In the genomic region with DNA sequence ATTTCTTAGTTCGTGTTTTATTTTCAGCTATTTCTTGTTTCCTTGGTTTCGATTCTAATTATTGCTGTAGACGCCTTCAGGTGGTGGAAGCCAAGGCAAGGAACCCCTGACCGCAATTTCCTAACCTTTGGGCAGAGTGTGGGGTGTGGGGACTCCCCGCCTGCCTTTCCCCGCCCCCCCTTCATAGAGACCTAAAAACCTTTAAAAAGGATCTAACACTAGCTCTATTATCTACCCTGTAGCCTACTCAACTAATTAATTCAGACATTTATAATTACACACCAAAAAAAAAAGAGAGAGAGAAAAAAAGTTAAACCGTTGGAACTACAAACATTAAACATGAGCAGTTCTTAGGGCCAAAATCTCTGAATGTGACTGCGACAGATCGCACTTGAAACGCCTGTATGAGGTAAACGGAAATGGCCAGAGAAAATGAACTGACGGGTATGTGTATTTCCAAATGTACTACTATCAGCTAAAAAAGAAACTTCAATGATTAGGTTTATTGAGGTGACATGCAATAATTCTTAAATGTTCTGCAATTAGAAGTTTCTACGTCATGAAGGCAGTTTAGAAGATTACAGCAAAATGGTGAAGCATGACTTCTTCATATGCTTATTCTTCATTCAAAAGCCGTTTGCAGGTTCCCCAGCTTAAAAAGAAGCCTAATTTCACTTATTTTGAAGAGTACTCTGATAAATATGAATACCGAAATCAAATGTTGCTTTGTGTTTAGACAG, we compare ENCODE assay signal across 1 cellular context.
A peak's percentile ranks its signal among the peaks of the same experiment; 100 is the strongest.
TF ChIP-seq lines count a peak whose summit lies in the region.

No MANE protein-coding gene starts in this region.

TF ChIP-seq in K562, 482 proteins besides CTCF, POLR2A, EP300 and RAD21 (continued from another document and continues in another):
- TF ChIP-seq, protein P1, sequence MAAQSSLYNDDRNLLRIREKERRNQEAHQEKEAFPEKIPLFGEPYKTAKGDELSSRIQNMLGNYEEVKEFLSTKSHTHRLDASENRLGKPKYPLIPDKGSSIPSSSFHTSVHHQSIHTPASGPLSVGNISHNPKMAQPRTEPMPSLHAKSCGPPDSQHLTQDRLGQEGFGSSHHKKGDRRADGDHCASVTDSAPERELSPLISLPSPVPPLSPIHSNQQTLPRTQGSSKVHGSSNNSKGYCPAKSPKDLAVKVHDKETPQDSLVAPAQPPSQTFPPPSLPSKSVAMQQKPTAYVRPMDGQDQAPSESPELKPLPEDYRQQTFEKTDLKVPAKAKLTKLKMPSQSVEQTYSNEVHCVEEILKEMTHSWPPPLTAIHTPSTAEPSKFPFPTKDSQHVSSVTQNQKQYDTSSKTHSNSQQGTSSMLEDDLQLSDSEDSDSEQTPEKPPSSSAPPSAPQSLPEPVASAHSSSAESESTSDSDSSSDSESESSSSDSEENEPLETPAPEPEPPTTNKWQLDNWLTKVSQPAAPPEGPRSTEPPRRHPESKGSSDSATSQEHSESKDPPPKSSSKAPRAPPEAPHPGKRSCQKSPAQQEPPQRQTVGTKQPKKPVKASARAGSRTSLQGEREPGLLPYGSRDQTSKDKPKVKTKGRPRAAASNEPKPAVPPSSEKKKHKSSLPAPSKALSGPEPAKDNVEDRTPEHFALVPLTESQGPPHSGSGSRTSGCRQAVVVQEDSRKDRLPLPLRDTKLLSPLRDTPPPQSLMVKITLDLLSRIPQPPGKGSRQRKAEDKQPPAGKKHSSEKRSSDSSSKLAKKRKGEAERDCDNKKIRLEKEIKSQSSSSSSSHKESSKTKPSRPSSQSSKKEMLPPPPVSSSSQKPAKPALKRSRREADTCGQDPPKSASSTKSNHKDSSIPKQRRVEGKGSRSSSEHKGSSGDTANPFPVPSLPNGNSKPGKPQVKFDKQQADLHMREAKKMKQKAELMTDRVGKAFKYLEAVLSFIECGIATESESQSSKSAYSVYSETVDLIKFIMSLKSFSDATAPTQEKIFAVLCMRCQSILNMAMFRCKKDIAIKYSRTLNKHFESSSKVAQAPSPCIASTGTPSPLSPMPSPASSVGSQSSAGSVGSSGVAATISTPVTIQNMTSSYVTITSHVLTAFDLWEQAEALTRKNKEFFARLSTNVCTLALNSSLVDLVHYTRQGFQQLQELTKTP (IDR thresholded peaks at IDR 0.05; ENCODE audit: low read depth in 1 of 2, partially characterized antibody in 2 of 2) = peak in 1 of 2 experiments; percentile 31
- TF ChIP-seq L3MBTL2 (IDR thresholded peaks at IDR 0.05) = peak; percentile 8; the same call in 1 of the 2 replicates
- TF ChIP-seq SAFB (IDR thresholded peaks at IDR 0.05; ENCODE audit: borderline replicate concordance, low read depth, low read length) = no peak
- TF ChIP-seq, protein P2, sequence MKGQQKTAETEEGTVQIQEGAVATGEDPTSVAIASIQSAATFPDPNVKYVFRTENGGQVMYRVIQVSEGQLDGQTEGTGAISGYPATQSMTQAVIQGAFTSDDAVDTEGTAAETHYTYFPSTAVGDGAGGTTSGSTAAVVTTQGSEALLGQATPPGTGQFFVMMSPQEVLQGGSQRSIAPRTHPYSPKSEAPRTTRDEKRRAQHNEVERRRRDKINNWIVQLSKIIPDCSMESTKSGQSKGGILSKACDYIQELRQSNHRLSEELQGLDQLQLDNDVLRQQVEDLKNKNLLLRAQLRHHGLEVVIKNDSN (CRISPR knock-in tag; IDR thresholded peaks at IDR 0.05) = no peak
- no peak for TF ChIP-seq U2AF2 (optimal IDR thresholded peaks at IDR 0.05; ENCODE audit: low read depth, low read length)
- TF ChIP-seq, protein P3, sequence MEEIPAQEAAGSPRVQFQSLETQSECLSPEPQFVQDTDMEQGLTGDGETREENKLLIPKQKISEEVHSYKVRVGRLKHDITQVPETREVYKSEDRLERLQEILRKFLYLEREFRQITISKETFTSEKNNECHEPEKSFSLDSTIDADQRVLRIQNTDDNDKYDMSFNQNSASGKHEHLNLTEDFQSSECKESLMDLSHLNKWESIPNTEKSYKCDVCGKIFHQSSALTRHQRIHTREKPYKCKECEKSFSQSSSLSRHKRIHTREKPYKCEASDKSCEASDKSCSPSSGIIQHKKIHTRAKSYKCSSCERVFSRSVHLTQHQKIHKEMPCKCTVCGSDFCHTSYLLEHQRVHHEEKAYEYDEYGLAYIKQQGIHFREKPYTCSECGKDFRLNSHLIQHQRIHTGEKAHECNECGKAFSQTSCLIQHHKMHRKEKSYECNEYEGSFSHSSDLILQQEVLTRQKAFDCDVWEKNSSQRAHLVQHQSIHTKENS (CRISPR knock-in tag; IDR thresholded peaks at IDR 0.05) = no peak
- TF ChIP-seq, protein P4, sequence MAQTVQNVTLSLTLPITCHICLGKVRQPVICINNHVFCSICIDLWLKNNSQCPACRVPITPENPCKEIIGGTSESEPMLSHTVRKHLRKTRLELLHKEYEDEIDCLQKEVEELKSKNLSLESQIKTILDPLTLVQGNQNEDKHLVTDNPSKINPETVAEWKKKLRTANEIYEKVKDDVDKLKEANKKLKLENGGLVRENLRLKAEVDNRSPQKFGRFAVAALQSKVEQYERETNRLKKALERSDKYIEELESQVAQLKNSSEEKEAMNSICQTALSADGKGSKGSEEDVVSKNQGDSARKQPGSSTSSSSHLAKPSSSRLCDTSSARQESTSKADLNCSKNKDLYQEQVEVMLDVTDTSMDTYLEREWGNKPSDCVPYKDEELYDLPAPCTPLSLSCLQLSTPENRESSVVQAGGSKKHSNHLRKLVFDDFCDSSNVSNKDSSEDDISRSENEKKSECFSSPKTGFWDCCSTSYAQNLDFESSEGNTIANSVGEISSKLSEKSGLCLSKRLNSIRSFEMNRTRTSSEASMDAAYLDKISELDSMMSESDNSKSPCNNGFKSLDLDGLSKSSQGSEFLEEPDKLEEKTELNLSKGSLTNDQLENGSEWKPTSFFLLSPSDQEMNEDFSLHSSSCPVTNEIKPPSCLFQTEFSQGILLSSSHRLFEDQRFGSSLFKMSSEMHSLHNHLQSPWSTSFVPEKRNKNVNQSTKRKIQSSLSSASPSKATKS (CRISPR knock-in tag; IDR thresholded peaks at IDR 0.05) = no peak
- TF ChIP-seq, protein P5, sequence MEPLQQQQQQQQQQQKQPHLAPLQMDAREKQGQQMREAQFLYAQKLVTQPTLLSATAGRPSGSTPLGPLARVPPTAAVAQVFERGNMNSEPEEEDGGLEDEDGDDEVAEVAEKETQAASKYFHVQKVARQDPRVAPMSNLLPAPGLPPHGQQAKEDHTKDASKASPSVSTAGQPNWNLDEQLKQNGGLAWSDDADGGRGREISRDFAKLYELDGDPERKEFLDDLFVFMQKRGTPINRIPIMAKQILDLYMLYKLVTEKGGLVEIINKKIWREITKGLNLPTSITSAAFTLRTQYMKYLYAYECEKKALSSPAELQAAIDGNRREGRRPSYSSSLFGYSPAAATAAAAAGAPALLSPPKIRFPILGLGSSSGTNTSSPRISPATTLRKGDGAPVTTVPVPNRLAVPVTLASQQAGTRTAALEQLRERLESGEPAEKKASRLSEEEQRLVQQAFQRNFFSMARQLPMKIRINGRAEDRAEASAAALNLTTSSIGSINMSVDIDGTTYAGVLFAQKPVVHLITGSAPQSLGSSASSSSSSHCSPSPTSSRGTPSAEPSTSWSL (CRISPR knock-in tag; IDR thresholded peaks at IDR 0.05; ENCODE audit: borderline replicate concordance) = no peak
- no peak for TF ChIP-seq CC2D1A (IDR thresholded peaks at IDR 0.05)
- TF ChIP-seq LEF1 (IDR thresholded peaks at IDR 0.05) = peak; percentile 66
- no peak for TF ChIP-seq ILK (tag; IDR thresholded peaks at IDR 0.05; ENCODE audit: borderline replicate concordance, low read depth)
- 0 out of 2 replicates have a peak, but pooled peaks have one; percentile 51 for TF ChIP-seq MIER1 (IDR thresholded peaks at IDR 0.05; ENCODE audit: low read depth)
- TF ChIP-seq CBX2 (IDR thresholded peaks at IDR 0.05; ENCODE audit: insufficient read depth, low read length, poor library complexity, severe bottlenecking) = no peak
- TF ChIP-seq NEUROD1 (IDR thresholded peaks at IDR 0.05; ENCODE audit: borderline replicate concordance, low read depth, low read length, partially characterized antibody) = no peak
- TF ChIP-seq NFATC3 (IDR thresholded peaks at IDR 0.05) = peak; percentile 53; the same call in 1 of the 2 replicates
- TF ChIP-seq, protein P6, sequence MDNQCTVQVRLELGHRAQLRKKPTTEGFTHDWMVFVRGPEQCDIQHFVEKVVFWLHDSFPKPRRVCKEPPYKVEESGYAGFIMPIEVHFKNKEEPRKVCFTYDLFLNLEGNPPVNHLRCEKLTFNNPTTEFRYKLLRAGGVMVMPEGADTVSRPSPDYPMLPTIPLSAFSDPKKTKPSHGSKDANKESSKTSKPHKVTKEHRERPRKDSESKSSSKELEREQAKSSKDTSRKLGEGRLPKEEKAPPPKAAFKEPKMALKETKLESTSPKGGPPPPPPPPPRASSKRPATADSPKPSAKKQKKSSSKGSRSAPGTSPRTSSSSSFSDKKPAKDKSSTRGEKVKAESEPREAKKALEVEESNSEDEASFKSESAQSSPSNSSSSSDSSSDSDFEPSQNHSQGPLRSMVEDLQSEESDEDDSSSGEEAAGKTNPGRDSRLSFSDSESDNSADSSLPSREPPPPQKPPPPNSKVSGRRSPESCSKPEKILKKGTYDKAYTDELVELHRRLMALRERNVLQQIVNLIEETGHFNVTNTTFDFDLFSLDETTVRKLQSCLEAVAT (IDR thresholded peaks at IDR 0.05) = peak; percentile 31 to 32; a peak in 1 of 4 replicates
- TF ChIP-seq CHCHD3 (CRISPR knock-in tag; IDR thresholded peaks at IDR 0.05) = no peak
- TF ChIP-seq, protein P7, sequence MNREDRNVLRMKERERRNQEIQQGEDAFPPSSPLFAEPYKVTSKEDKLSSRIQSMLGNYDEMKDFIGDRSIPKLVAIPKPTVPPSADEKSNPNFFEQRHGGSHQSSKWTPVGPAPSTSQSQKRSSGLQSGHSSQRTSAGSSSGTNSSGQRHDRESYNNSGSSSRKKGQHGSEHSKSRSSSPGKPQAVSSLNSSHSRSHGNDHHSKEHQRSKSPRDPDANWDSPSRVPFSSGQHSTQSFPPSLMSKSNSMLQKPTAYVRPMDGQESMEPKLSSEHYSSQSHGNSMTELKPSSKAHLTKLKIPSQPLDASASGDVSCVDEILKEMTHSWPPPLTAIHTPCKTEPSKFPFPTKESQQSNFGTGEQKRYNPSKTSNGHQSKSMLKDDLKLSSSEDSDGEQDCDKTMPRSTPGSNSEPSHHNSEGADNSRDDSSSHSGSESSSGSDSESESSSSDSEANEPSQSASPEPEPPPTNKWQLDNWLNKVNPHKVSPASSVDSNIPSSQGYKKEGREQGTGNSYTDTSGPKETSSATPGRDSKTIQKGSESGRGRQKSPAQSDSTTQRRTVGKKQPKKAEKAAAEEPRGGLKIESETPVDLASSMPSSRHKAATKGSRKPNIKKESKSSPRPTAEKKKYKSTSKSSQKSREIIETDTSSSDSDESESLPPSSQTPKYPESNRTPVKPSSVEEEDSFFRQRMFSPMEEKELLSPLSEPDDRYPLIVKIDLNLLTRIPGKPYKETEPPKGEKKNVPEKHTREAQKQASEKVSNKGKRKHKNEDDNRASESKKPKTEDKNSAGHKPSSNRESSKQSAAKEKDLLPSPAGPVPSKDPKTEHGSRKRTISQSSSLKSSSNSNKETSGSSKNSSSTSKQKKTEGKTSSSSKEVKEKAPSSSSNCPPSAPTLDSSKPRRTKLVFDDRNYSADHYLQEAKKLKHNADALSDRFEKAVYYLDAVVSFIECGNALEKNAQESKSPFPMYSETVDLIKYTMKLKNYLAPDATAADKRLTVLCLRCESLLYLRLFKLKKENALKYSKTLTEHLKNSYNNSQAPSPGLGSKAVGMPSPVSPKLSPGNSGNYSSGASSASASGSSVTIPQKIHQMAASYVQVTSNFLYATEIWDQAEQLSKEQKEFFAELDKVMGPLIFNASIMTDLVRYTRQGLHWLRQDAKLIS (CRISPR knock-in tag; IDR thresholded peaks at IDR 0.05) = 0 out of 2 replicates have a peak, but pooled peaks have one; percentile 1
- TF ChIP-seq, protein P8, sequence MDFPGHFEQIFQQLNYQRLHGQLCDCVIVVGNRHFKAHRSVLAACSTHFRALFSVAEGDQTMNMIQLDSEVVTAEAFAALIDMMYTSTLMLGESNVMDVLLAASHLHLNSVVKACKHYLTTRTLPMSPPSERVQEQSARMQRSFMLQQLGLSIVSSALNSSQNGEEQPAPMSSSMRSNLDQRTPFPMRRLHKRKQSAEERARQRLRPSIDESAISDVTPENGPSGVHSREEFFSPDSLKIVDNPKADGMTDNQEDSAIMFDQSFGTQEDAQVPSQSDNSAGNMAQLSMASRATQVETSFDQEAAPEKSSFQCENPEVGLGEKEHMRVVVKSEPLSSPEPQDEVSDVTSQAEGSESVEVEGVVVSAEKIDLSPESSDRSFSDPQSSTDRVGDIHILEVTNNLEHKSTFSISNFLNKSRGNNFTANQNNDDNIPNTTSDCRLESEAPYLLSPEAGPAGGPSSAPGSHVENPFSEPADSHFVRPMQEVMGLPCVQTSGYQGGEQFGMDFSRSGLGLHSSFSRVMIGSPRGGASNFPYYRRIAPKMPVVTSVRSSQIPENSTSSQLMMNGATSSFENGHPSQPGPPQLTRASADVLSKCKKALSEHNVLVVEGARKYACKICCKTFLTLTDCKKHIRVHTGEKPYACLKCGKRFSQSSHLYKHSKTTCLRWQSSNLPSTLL (IDR thresholded peaks at IDR 0.05) = no peak
- no peak for TF ChIP-seq MYNN (IDR thresholded peaks at IDR 0.05)
- TF ChIP-seq MYNN (CRISPR knock-in tag; IDR thresholded peaks at IDR 0.05) = no peak
- TF ChIP-seq ZNF551 (CRISPR knock-in tag; IDR thresholded peaks at IDR 0.05) = no peak
- TF ChIP-seq NFXL1 (CRISPR knock-in tag; IDR thresholded peaks at IDR 0.05) = no peak
- TF ChIP-seq NR2C2 (CRISPR knock-in tag; IDR thresholded peaks at IDR 0.05) = no peak
- TF ChIP-seq NR2C2 (tag; IDR thresholded peaks at IDR 0.05) = peak; percentile 40
- TF ChIP-seq, protein P9, sequence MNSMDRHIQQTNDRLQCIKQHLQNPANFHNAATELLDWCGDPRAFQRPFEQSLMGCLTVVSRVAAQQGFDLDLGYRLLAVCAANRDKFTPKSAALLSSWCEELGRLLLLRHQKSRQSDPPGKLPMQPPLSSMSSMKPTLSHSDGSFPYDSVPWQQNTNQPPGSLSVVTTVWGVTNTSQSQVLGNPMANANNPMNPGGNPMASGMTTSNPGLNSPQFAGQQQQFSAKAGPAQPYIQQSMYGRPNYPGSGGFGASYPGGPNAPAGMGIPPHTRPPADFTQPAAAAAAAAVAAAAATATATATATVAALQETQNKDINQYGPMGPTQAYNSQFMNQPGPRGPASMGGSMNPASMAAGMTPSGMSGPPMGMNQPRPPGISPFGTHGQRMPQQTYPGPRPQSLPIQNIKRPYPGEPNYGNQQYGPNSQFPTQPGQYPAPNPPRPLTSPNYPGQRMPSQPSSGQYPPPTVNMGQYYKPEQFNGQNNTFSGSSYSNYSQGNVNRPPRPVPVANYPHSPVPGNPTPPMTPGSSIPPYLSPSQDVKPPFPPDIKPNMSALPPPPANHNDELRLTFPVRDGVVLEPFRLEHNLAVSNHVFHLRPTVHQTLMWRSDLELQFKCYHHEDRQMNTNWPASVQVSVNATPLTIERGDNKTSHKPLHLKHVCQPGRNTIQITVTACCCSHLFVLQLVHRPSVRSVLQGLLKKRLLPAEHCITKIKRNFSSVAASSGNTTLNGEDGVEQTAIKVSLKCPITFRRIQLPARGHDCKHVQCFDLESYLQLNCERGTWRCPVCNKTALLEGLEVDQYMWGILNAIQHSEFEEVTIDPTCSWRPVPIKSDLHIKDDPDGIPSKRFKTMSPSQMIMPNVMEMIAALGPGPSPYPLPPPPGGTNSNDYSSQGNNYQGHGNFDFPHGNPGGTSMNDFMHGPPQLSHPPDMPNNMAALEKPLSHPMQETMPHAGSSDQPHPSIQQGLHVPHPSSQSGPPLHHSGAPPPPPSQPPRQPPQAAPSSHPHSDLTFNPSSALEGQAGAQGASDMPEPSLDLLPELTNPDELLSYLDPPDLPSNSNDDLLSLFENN (IDR thresholded peaks at IDR 0.05; ENCODE audit: low read depth in 2 of 2, low read length in 2 of 2) = no peak
- no peak for TF ChIP-seq XRCC5 (IDR thresholded peaks at IDR 0.05; ENCODE audit: low read depth, low read length)
- TF ChIP-seq ZNF41 (CRISPR knock-in tag; conservative IDR thresholded peaks at IDR 0.05) = no peak
- TF ChIP-seq IRF2 (CRISPR knock-in tag; IDR thresholded peaks at IDR 0.05) = no peak
- no peak for TF ChIP-seq PHF21A (IDR thresholded peaks at IDR 0.05; ENCODE audit: borderline replicate concordance, low read depth)
- no peak for TF ChIP-seq CBFA2T3 (IDR thresholded peaks at IDR 0.05)
- TF ChIP-seq TCF3 (CRISPR knock-in tag; IDR thresholded peaks at IDR 0.05) = no peak
- TF ChIP-seq POLR2AphosphoS2 (IDR thresholded peaks at IDR 0.05; ENCODE audit: low read length) = no peak
- no peak for TF ChIP-seq ARHGAP35 (IDR thresholded peaks at IDR 0.05; ENCODE audit: partially characterized antibody)
